11 cellular contexts compared by ENCODE assay signal in the genomic region with DNA sequence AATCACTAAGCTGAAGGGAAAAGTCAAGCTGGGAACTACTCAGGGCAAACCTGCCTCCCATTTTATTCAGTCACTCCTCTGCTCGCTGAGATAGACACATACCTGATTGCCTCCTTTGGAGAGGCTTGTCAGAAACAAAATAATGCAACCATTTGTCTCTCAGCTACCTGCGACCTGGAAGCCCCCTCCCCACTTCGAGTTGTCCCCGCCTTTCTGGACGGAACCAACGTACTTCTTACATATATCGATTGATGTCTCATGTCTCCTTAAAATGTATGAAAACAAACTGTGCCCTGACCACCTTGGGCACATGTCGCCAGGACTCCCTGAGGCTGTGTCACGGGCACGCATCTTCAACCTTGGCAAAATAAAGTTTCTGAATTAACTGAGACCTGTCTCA. TPM values are rescaled to one million over a fixed set of nuclear protein-coding genes. Genes with fewer than 3 reads are reported as not detected.
DNase-seq lines count a peak whose midpoint lies in the region; ATAC-seq and TF ChIP-seq lines count a peak whose summit lies in the region.
"Had no signal": no experiment of that assay in that cellular context is flagged by ENCODE, and none has a peak within 500 bp of the region (broad histone marks: within the 10 kb centered on the region; RNA-seq: fewer than 3 reads in every experiment).

No MANE protein-coding gene starts in this region.

- no peaks in the 10 kb centered on the region for H3K9me3 ChIP-seq in right cardiac atrium (ENCODE audit: control insufficient read depth, low read length)
- H3K9me3 ChIP-seq in T-helper 17 cell (ENCODE audit: control insufficient read depth, low read length, poor library complexity, severe bottlenecking), result no peaks in the 10 kb centered on the region

- H3K36me3 Mint-ChIP-seq in T-helper 17 cell (ENCODE audit: low read depth), result peaks cover 2% of the 10 kb centered on the region
- H3K36me3 Mint-ChIP-seq in glutamatergic neuron (ENCODE audit: unreplicated experiment), result no peaks in the 10 kb centered on the region
- H3K36me3 Mint-ChIP-seq in stimulated activated naive B cell treated with anti-CD40 and anti-IgM and Interleukin-4, amounts not matched to agents 10 μg/mL and 1 μg/mL and 100 μg/mL, for 72 hours, result no peaks in the 10 kb centered on the region

- no peak overlapping the region for H3K27ac ChIP-seq in right cardiac atrium (ENCODE audit: low read length)

- WGBS in right cardiac atrium, result 87% methylated on average over 10 of the region's 10 CpGs

- H3K27ac Mint-ChIP-seq in T-helper 17 cell, result peak overlapping the region; percentile 45
- peak overlapping the region; percentile 86 for H3K27ac Mint-ChIP-seq in glutamatergic neuron (ENCODE audit: unreplicated experiment)
- peak overlapping the region; percentile 96 for H3K27ac Mint-ChIP-seq in stimulated activated naive B cell treated with anti-CD40 and anti-IgM and Interleukin-4, amounts not matched to agents 10 μg/mL and 1 μg/mL and 100 μg/mL, for 72 hours

- peaks cover 3% of the 10 kb centered on the region for H3K9me3 Mint-ChIP-seq in glutamatergic neuron (ENCODE audit: unreplicated experiment)
- peaks cover 0 to 3% of the 10 kb centered on the region in 2 donors for H3K9me3 Mint-ChIP-seq in stimulated activated naive B cell treated with anti-CD40 and anti-IgM and Interleukin-4, amounts not matched to agents 10 μg/mL and 1 μg/mL and 100 μg/mL, for 72 hours

- H3K27me3 Mint-ChIP-seq in T-helper 17 cell, result no peaks in the 10 kb centered on the region
- peaks cover 2% of the 10 kb centered on the region for H3K27me3 Mint-ChIP-seq in glutamatergic neuron (ENCODE audit: unreplicated experiment)
- H3K27me3 Mint-ChIP-seq in stimulated activated naive B cell treated with anti-CD40 and anti-IgM and Interleukin-4, amounts not matched to agents 10 μg/mL and 1 μg/mL and 100 μg/mL, for 72 hours, result no peaks in the 10 kb centered on the region

- TF ChIP-seq CTCF in glutamatergic neuron (IDR thresholded peaks at IDR 0.05; ENCODE audit: partially characterized antibody, unreplicated experiment) (no peak), GM10266 (IDR thresholded peaks at IDR 0.05; ENCODE audit: control insufficient read depth, insufficient read depth, low read depth, missing control alignments) (no peak)

- intact Hi-C loops in cardiac septum (cut with DNase I), result loop anchor here (2.0 to 10.0 kb wide), 2 partner anchors 100 to 500 kb away; partner anchors contain the start of genes BTBD19, DYNLT4 and PLK3
- intact Hi-C loops in right cardiac atrium (cut with DNase I), result loop anchor here in 1 of 4 donors (10.0 kb wide), 1 partner anchor 470 kb away; no protein-coding TSS in a partner anchor

- no peak overlapping the region for H3K4me3 ChIP-seq in right cardiac atrium (ENCODE audit: low read length)
- H3K4me3 ChIP-seq: lung had no signal

- H3K27me3 ChIP-seq in right cardiac atrium (ENCODE audit: control insufficient read depth, insufficient read depth), result no peaks in the 10 kb centered on the region

- ATAC-seq in right cardiac atrium (no peak), T-helper 17 cell (no peak), HG02981 (IDR thresholded peaks at IDR 0.05; ENCODE audit: unreplicated experiment) (no peak)
- no peak for ATAC-seq in stimulated activated naive B cell treated with anti-CD40 and anti-IgM and Interleukin-4, amounts not matched to agents 10 μg/mL and 1 μg/mL and 100 μg/mL, for 72 hours (replicated peaks)
- ATAC-seq: Panc1 had no signal

- H3K4me1 ChIP-seq in right cardiac atrium (ENCODE audit: control insufficient read depth, insufficient read depth, low read length), result peaks cover 3% of the 10 kb centered on the region

- H3K4me1 Mint-ChIP-seq in T-helper 17 cell (peaks cover 24% of the 10 kb centered on the region), glutamatergic neuron (ENCODE audit: low read depth, unreplicated experiment) (peaks cover 2% of the 10 kb centered on the region)
- peaks cover 24 to 50% of the 10 kb centered on the region in 2 donors for H3K4me1 Mint-ChIP-seq in stimulated activated naive B cell treated with anti-CD40 and anti-IgM and Interleukin-4, amounts not matched to agents 10 μg/mL and 1 μg/mL and 100 μg/mL, for 72 hours

- DNase-seq in cardiac septum (ENCODE audit: low spot score) (peak; percentile 31), right cardiac atrium (no peak), T-helper 17 cell (no peak), glutamatergic neuron (no peak), GM10266 (ENCODE audit: extremely low spot score) (no peak), DMS153 (lab: John Stamatoyannopoulos, UW) (no peak)
- DNase-seq in stimulated activated naive B cell treated with anti-CD40 and anti-IgM and Interleukin-4, amounts not matched to agents 10 μg/mL and 1 μg/mL and 100 μg/mL, for 72 hours, result no peak
- DNase-seq: hippocampal formation had no signal

- H3K4me3 Mint-ChIP-seq in T-helper 17 cell, result peak overlapping the region; percentile 70
- H3K4me3 Mint-ChIP-seq in glutamatergic neuron (ENCODE audit: unreplicated experiment), result peak overlapping the region; percentile 54
- peak overlapping the region; percentile 3 to 89 for H3K4me3 Mint-ChIP-seq in stimulated activated naive B cell treated with anti-CD40 and anti-IgM and Interleukin-4, amounts not matched to agents 10 μg/mL and 1 μg/mL and 100 μg/mL, for 72 hours

RNA-seq across cellular contexts. Expression of gene HPDL, which starts 21.5 kb away (rescaled TPM):
- not detected for total RNA-seq in cardiac septum
- total RNA-seq in right cardiac atrium, result under 1 TPM in 3 of 4 donors, not detected in 1; 0.25 to 0.56 (median 0.40) TPM
- 0.38 TPM for polyA plus RNA-seq in right cardiac atrium
- under 1 TPM; 0.17 to 0.21 TPM for total RNA-seq in T-helper 17 cell
- 2.3 TPM for total RNA-seq in glutamatergic neuron (ENCODE audit: unreplicated experiment)

RNA-seq across cellular contexts. Expression of gene TOE1, which starts 34.7 kb away (rescaled TPM):
- total RNA-seq in cardiac septum, result 3.5 TPM
- total RNA-seq in right cardiac atrium, result 1 to 10 TPM; 5.0 to 6.6 (median 6.2) TPM
- polyA plus RNA-seq in right cardiac atrium, result 4.5 TPM
- total RNA-seq in T-helper 17 cell, result 10 to 100 TPM; 51.4 to 52.5 TPM
- 7.5 TPM for total RNA-seq in glutamatergic neuron (ENCODE audit: unreplicated experiment)

RNA-seq across cellular contexts. Expression of gene MUTYH, which starts 35.0 kb away (rescaled TPM):
- 11.2 TPM for total RNA-seq in cardiac septum
- 10 to 100 TPM in 3 of 4 donors, 1 to 10 TPM in 1; 7.7 to 12.7 (median 11.2) TPM for total RNA-seq in right cardiac atrium
- 8.7 TPM for polyA plus RNA-seq in right cardiac atrium
- total RNA-seq in T-helper 17 cell, result 10 to 100 TPM; 60.4 to 73.4 TPM
- 33.7 TPM for total RNA-seq in glutamatergic neuron (ENCODE audit: unreplicated experiment)

Comparison
In these comparisons a context has a peak if more than half of its experiments do, and no peak if none do; other contexts are left out.
1. H3K27ac Mint-ChIP-seq: peak in every context shown above with its lines; median percentile 96 in stimulated activated naive B cell treated with anti-CD40 and anti-IgM and Interleukin-4, amounts not matched to agents 10 μg/mL and 1 μg/mL and 100 μg/mL, for 72 hours; 86 in glutamatergic neuron; 45 in T-helper 17 cell.